Comparison of ENCODE assay signal across 8 cellular contexts in genomic region chr5:178205749-178206047, GRCh38. TPM values are rescaled to one million over a fixed set of nuclear protein-coding genes. Genes with fewer than 3 reads are reported as not detected.
DNase-seq lines count a peak whose midpoint lies in the region; TF ChIP-seq lines count a peak whose summit lies in the region.

No MANE protein-coding gene starts in this region.

- H3K27ac Mint-ChIP-seq in CD8-positive, alpha-beta memory T cell: peak overlapping the region; percentile 79 to 95 (median 86)
- peak overlapping the region; percentile 58 for H3K27ac Mint-ChIP-seq in osteocyte (ENCODE audit: unreplicated experiment)

- H3K4me3 ChIP-seq in CD8-positive, alpha-beta memory T cell (ENCODE audit: low read length): peak overlapping the region; percentile 91
- H3K4me3 ChIP-seq in Peyer's patch (peak overlapping the region; percentile 87 to 100 (median 93)), esophagus (ENCODE audit: low read depth in 1 of 2, low read length in 2 of 2) (peak overlapping the region; percentile 71 to 99)

- H3K9me3 Mint-ChIP-seq in CD8-positive, alpha-beta memory T cell: peaks cover 0 to 2% (median 0%) of the 10 kb centered on the region in 5 donors
- no peaks in the 10 kb centered on the region for H3K9me3 Mint-ChIP-seq in osteocyte (ENCODE audit: unreplicated experiment)

- POLR2A ChIA-PET in CD8-positive, alpha-beta memory T cell (lab: Charles Lee): interaction anchor here (0.5 to 1.0 kb wide), 3 partner anchors 10 to 73 kb away, joined by 3 read pairs; no protein-coding TSS in a partner anchor

- 3 to 6% methylated on average over 5 of the region's 5 CpGs for WGBS in esophagus, 2 donors

- H3K4me3 Mint-ChIP-seq in CD8-positive, alpha-beta memory T cell: peak overlapping the region; percentile 78 to 89 (median 84)
- H3K4me3 Mint-ChIP-seq in osteocyte (ENCODE audit: unreplicated experiment): peak overlapping the region; percentile 75

- no peaks in the 10 kb centered on the region for H3K9me3 ChIP-seq in CD8-positive, alpha-beta memory T cell (ENCODE audit: low read length)
- H3K9me3 ChIP-seq in Peyer's patch: no peaks in the 10 kb centered on the region
- no peaks in the 10 kb centered on the region for H3K9me3 ChIP-seq in esophagus (ENCODE audit: control insufficient read depth in 2 of 2, insufficient read depth in 1 of 2, low read depth in 1 of 2, low read length in 1 of 2)

- intact Hi-C loops in posterior cingulate gyrus (cut with DNase I): no loop called here

- peak overlapping the region; percentile 79 for H3K27ac ChIP-seq in CD8-positive, alpha-beta memory T cell (ENCODE audit: low read depth, low read length)
- H3K27ac ChIP-seq in Peyer's patch (peak overlapping the region; percentile 97 to 99 (median 98)), esophagus (ENCODE audit: low read depth in 2 of 2, low read length in 1 of 2) (peak overlapping the region; percentile 90 to 95)

- peaks cover 27 to 52% (median 37%) of the 10 kb centered on the region in 3 donors for H3K4me1 Mint-ChIP-seq in CD8-positive, alpha-beta memory T cell
- H3K4me1 Mint-ChIP-seq in osteocyte (ENCODE audit: unreplicated experiment): peaks cover 29% of the 10 kb centered on the region

- H3K27me3 Mint-ChIP-seq in CD8-positive, alpha-beta memory T cell: peaks cover 0 to 2% of the 10 kb centered on the region in 2 donors
- H3K27me3 Mint-ChIP-seq in osteocyte (ENCODE audit: unreplicated experiment): no peaks in the 10 kb centered on the region

- H3K27me3 ChIP-seq in CD8-positive, alpha-beta memory T cell (ENCODE audit: insufficient read depth, low read length, poor library complexity, severe bottlenecking): no peaks in the 10 kb centered on the region
- H3K27me3 ChIP-seq in Peyer's patch (no peaks in the 10 kb centered on the region), esophagus (ENCODE audit: control insufficient read depth in 1 of 2, insufficient read depth in 2 of 2, low read length in 2 of 2) (no peaks in the 10 kb centered on the region)

- peaks cover 32% of the 10 kb centered on the region for H3K4me1 ChIP-seq in CD8-positive, alpha-beta memory T cell (ENCODE audit: insufficient read depth, low read length)
- peaks cover 3 to 45% (median 13%) of the 10 kb centered on the region in 4 donors for H3K4me1 ChIP-seq in Peyer's patch
- peaks cover 4 to 24% of the 10 kb centered on the region in 2 donors for H3K4me1 ChIP-seq in esophagus (ENCODE audit: control insufficient read depth in 2 of 2, insufficient read depth in 2 of 2, low read length in 1 of 2)

- CTCF ChIA-PET in CD8-positive, alpha-beta memory T cell (lab: Charles Lee): interaction anchor here (0.8 to 1.2 kb wide), 3 partner anchors 9 to 60 kb away, joined by 3 to 4 read pairs (median 3); no protein-coding TSS in a partner anchor

- TF ChIP-seq POLR2A in Peyer's patch (IDR thresholded peaks at IDR 0.05): no peak

- H3K36me3 Mint-ChIP-seq in CD8-positive, alpha-beta memory T cell: peaks cover 6 to 56% (median 7%) of the 10 kb centered on the region in 3 donors
- peaks cover 40% of the 10 kb centered on the region for H3K36me3 Mint-ChIP-seq in osteocyte (ENCODE audit: unreplicated experiment)

- DNase-seq in CD8-positive, alpha-beta memory T cell: no peak
- DNase-seq in Peyer's patch (no peak), osteocyte (ENCODE audit: extremely low spot score, unreplicated experiment) (no peak), iPS-NIHi7 (ENCODE audit: extremely low spot score) (no peak), posterior cingulate gyrus (no peak), germinal center (ENCODE audit: low spot score) (no peak)
- no peak for DNase-seq in activated CD4-positive, alpha-beta T cell treated with anti-CD3 and anti-CD28 coated beads for 1 hour

- TF ChIP-seq CTCF in Peyer's patch (IDR thresholded peaks at IDR 0.05): no peak
- TF ChIP-seq CTCF in osteocyte (IDR thresholded peaks at IDR 0.05): no peak

- H3K36me3 ChIP-seq in CD8-positive, alpha-beta memory T cell (ENCODE audit: insufficient read depth, low read length): peaks cover 39% of the 10 kb centered on the region
- H3K36me3 ChIP-seq in Peyer's patch (peaks cover 0 to 42% (median 0%) of the 10 kb centered on the region in 3 donors), esophagus (ENCODE audit: control insufficient read depth in 2 of 2, insufficient read depth in 2 of 2, low read length in 1 of 2) (peaks cover 19 to 38% of the 10 kb centered on the region in 2 donors)

RNA-seq across cellular contexts. Expression of gene HNRNPAB, which starts 1.4 kb away (rescaled TPM):
- total RNA-seq in CD8-positive, alpha-beta memory T cell: 100 to 1,000 TPM; 672 to 673 TPM
- polyA plus RNA-seq in CD8-positive, alpha-beta memory T cell: 80.5 TPM
- total RNA-seq in Peyer's patch (100 to 1,000 TPM in 1 of 4 donors, 10 to 100 TPM in 3; 74.8 to 135 (median 81.4) TPM), osteocyte (128 and 131 TPM in 2 replicates)
- polyA plus RNA-seq in esophagus: 100 to 1,000 TPM; 146 to 154 TPM

RNA-seq across cellular contexts. Expression of gene GMCL2, which starts 18.5 kb away (rescaled TPM):
- not detected for total RNA-seq in CD8-positive, alpha-beta memory T cell
- polyA plus RNA-seq in CD8-positive, alpha-beta memory T cell: not detected
- total RNA-seq in Peyer's patch (not detected), osteocyte (not detected in 2 replicates)
- polyA plus RNA-seq in esophagus: not detected

RNA-seq across cellular contexts. Expression of gene PHYKPL, which starts 26.9 kb away (rescaled TPM):
- 10 to 100 TPM; 57.8 to 61.1 TPM for total RNA-seq in CD8-positive, alpha-beta memory T cell
- 41.6 TPM for polyA plus RNA-seq in CD8-positive, alpha-beta memory T cell
- total RNA-seq in Peyer's patch: 100 to 1,000 TPM; 180 to 441 (median 280) TPM
- 10 to 100 TPM; 21.1 to 35.8 TPM for polyA plus RNA-seq in esophagus
- 70.2 and 71.3 TPM in 2 replicates for total RNA-seq in osteocyte

RNA-seq across cellular contexts. Expression of gene NHP2, which starts 52.0 kb away (rescaled TPM):
- 100 to 1,000 TPM; 298 to 311 TPM for total RNA-seq in CD8-positive, alpha-beta memory T cell
- 219 TPM for polyA plus RNA-seq in CD8-positive, alpha-beta memory T cell
- total RNA-seq in Peyer's patch (10 to 100 TPM; 49.5 to 75.9 (median 62.0) TPM), osteocyte (91.0 and 94.2 TPM in 2 replicates)
- polyA plus RNA-seq in esophagus: 100 to 1,000 TPM; 126 to 238 TPM
